In genomic region chr7:120807390-120807789, GRCh38 we compare ENCODE assay signal across 21 cellular contexts. TPM values are rescaled to one million over a fixed set of nuclear protein-coding genes. Genes with fewer than 3 reads are reported as not detected.
DNase-seq lines count a peak whose midpoint lies in the region; ATAC-seq, FAIRE-seq and TF ChIP-seq lines count a peak whose summit lies in the region.
"Had no signal": no experiment of that assay in that cellular context is flagged by ENCODE, and none has a peak within 500 bp of the region (broad histone marks: within the 10 kb centered on the region; RNA-seq: fewer than 3 reads in every experiment).

No MANE protein-coding gene starts in this region.

- H3K4me3 ChIP-seq in liver (ENCODE audit: low read depth in 1 of 3, low read length in 3 of 3), result no peak overlapping the region
- no peak overlapping the region for H3K4me3 ChIP-seq in HepG2 (replicated peaks in 1 of 3; ENCODE audit: insufficient read depth in 1 of 3, low read depth in 2 of 3, low read length in 3 of 3)
- H3K4me3 ChIP-seq in right lobe of liver, result no peak overlapping the region
- no peak overlapping the region for H3K4me3 ChIP-seq in smooth muscle cell
- H3K4me3 ChIP-seq: A549, GM23248, HAP-1 had no signal

- H3K4me1 ChIP-seq in liver (ENCODE audit: control insufficient read depth in 4 of 4, insufficient read depth in 4 of 4, low read length in 3 of 4) (peaks cover 0 to 17% (median 14%) of the 10 kb centered on the region in 4 donors), HepG2 (ENCODE audit: insufficient read depth, low read length) (no peaks in the 10 kb centered on the region), right lobe of liver (no peaks in the 10 kb centered on the region), smooth muscle cell (ENCODE audit: low read depth) (no peaks in the 10 kb centered on the region)
- H3K4me1 ChIP-seq: A549, HAP-1 had no signal

- no peak overlapping the region for H2AFZ ChIP-seq in HepG2 (ENCODE audit: low read length)
- no peak overlapping the region for H2AFZ ChIP-seq in smooth muscle cell (ENCODE audit: low read depth)
- H2AFZ ChIP-seq: GM23248 had no signal

- H3K79me2 ChIP-seq in HepG2 (ENCODE audit: insufficient read depth, low read length) (no peaks in the 10 kb centered on the region), smooth muscle cell (ENCODE audit: low read depth) (no peaks in the 10 kb centered on the region)

- WGBS in liver, result 35% methylated on average over 2 of the region's 2 CpGs
- WGBS in HepG2 (ENCODE audit: low lambda C conversion rate), result 2% methylated on average over 2 of the region's 2 CpGs
- WGBS in right lobe of liver (ENCODE audit: insufficient coverage, low coverage, low lambda C conversion rate, missing lambda C conversion rate), result 32% methylated on average over 2 of the region's 2 CpGs
- WGBS in smooth muscle cell (ENCODE audit: low lambda C conversion rate), result 93% methylated on average over 2 of the region's 2 CpGs

- H3K9me3 ChIP-seq in liver (ENCODE audit: control insufficient read depth in 4 of 4, low read length in 3 of 4) (no peaks in the 10 kb centered on the region), HepG2 (ENCODE audit: low read length) (no peaks in the 10 kb centered on the region), right lobe of liver (no peaks in the 10 kb centered on the region), smooth muscle cell (replicated peaks; ENCODE audit: low read depth) (no peaks in the 10 kb centered on the region)
- H3K9me3 ChIP-seq: A549, HAP-1 had no signal

- CTCF ChIA-PET in HepG2 (lab: Yijun Ruan, JAX; ENCODE audit: low intra/inter-chr PET ratio, low total read pairs), result interaction anchor here (2.2 kb wide), 1 partner anchor 300 kb away, joined by 12 read pairs; no protein-coding TSS in a partner anchor

- H3K27ac ChIP-seq in liver (ENCODE audit: low read depth in 1 of 2, low read length in 2 of 2) (peak overlapping the region; percentile 6 to 11), HepG2 (ENCODE audit: extremely low read length, insufficient read depth, low read length) (no peak overlapping the region), right lobe of liver (no peak overlapping the region), smooth muscle cell (ENCODE audit: low read depth) (peak overlapping the region; percentile 57)
- H3K27ac ChIP-seq: 22Rv1, A549, C4-2B, GM23248 had no signal

- TF ChIP-seq POLR2A in HepG2 (IDR thresholded peaks at IDR 0.05; ENCODE audit: insufficient read depth in 1 of 2, low read depth in 2 of 2, low read length in 2 of 2) (no peak), right lobe of liver (IDR thresholded peaks at IDR 0.05) (no peak)

- H3K9ac ChIP-seq in liver (ENCODE audit: low read depth in 1 of 2, low read length in 2 of 2), result no peak overlapping the region
- no peak overlapping the region for H3K9ac ChIP-seq in HepG2 (ENCODE audit: insufficient read depth, low read depth, low read length)
- H3K9ac ChIP-seq in smooth muscle cell (ENCODE audit: low read depth), result peak overlapping the region; percentile 51
- H3K9ac ChIP-seq: GM23248 had no signal

- no peak for TF ChIP-seq EP300 in HepG2 (IDR thresholded peaks at IDR 0.05; ENCODE audit: low read depth in 2 of 2, low read length in 2 of 2)
- TF ChIP-seq EP300 in HepG2 (CRISPR knock-in tag; IDR thresholded peaks at IDR 0.05; ENCODE audit: borderline replicate concordance), result no peak

- peak; percentile 8 to 23 for TF ChIP-seq RAD21 in liver (IDR thresholded peaks at IDR 0.05)
- TF ChIP-seq RAD21 in HepG2 (CRISPR knock-in tag; IDR thresholded peaks at IDR 0.05), result no peak

- H3K4me2 ChIP-seq in HepG2 (ENCODE audit: low read depth, low read length) (no peak overlapping the region), smooth muscle cell (no peak overlapping the region)
- H3K4me2 ChIP-seq: A549 had no signal

- H3F3A ChIP-seq in smooth muscle cell (ENCODE audit: low read depth), result no peaks in the 10 kb centered on the region

- H3K27me3 ChIP-seq in liver (ENCODE audit: control insufficient read depth in 4 of 4, insufficient read depth in 4 of 4, low read length in 3 of 4) (no peaks in the 10 kb centered on the region), HepG2 (ENCODE audit: control insufficient read depth in 1 of 2, insufficient read depth in 2 of 2, low read length in 2 of 2) (no peaks in the 10 kb centered on the region), right lobe of liver (no peaks in the 10 kb centered on the region), smooth muscle cell (ENCODE audit: low read depth) (no peaks in the 10 kb centered on the region)

- in situ Hi-C loops in HepG2 (cut with HindIII; ENCODE audit: extremely low pct_ligation_motif_present, low pct_unique_long_range_greater_than_20kb), result loop anchor here (5.0 to 10.0 kb wide), 2 partner anchors 130 to 297 kb away; no protein-coding TSS in a partner anchor

- POLR2A ChIA-PET in HepG2 (lab: Yijun Ruan, JAX), result no interaction called here

- intact Hi-C loops in HepG2 (cut with micrococcal nuclease; ENCODE audit: unreplicated experiment) (no loop called here), right lobe of liver (cut with DNase I) (no loop called here)

- no peak for ATAC-seq in HepG2
- ATAC-seq in right lobe of liver, result peak; percentile 85 to 92 (median 90)
- no peak for ATAC-seq in GM19328 (IDR thresholded peaks at IDR 0.05; ENCODE audit: unreplicated experiment)
- ATAC-seq: A549 had no signal

- H4K20me1 ChIP-seq in HepG2 (ENCODE audit: insufficient read depth, low read length), result no peaks in the 10 kb centered on the region
- no peaks in the 10 kb centered on the region for H4K20me1 ChIP-seq in smooth muscle cell (ENCODE audit: low read depth)

- DNase-seq in HepG2 (ENCODE audit: low spot score), result no peak
- DNase-seq in right lobe of liver, result peak in 1 of 3 donors; percentile 46
- no peak for DNase-seq in smooth muscle cell (lab: John Stamatoyannopoulos, UW; ENCODE audit: unreplicated experiment)
- no peak for DNase-seq in central memory CD4-positive, alpha-beta T cell
- no peak for DNase-seq in effector CD4-positive, alpha-beta T cell
- DNase-seq: AML-193; CD4-positive, alpha-beta memory T cell; DMS153; DMS79; GDM1; HFFc6; KG1 had no signal

- TF ChIP-seq CTCF in liver (IDR thresholded peaks at IDR 0.05; ENCODE audit: low read depth, low read length, missing input control) (no peak), HepG2 (CRISPR knock-in tag; IDR thresholded peaks at IDR 0.05) (no peak), right lobe of liver (IDR thresholded peaks at IDR 0.05) (no peak), smooth muscle cell (IDR thresholded peaks at IDR 0.05; ENCODE audit: borderline replicate concordance, insufficient read depth, poor library complexity, severe bottlenecking) (no peak)

- FAIRE-seq in HepG2 (lab: Jason Lieb, UNC), result no peak
- FAIRE-seq: A549, HTR-8/SVneo had no signal

- H3K36me3 ChIP-seq in liver (ENCODE audit: control insufficient read depth in 4 of 4, insufficient read depth in 3 of 4, low read depth in 1 of 4, low read length in 3 of 4), result peaks cover 0 to 2% (median 0%) of the 10 kb centered on the region in 4 donors
- H3K36me3 ChIP-seq in HepG2 (replicated peaks in 1 of 2; ENCODE audit: control insufficient read depth in 1 of 2, insufficient read depth in 2 of 2, low read length in 2 of 2), result no peaks in the 10 kb centered on the region
- H3K36me3 ChIP-seq in right lobe of liver, result no peaks in the 10 kb centered on the region
- H3K36me3 ChIP-seq in smooth muscle cell (ENCODE audit: low read depth), result no peaks in the 10 kb centered on the region
- H3K36me3 ChIP-seq: HAP-1 had no signal

- BruUV-seq in HepG2 (replicated peaks; lab: Mats Ljungman, UMichigan), result no TSS peak

TF ChIP-seq in liver, 16 proteins besides CTCF, POLR2A, EP300 and RAD21 (continues in another document):
- TF ChIP-seq GABPA (IDR thresholded peaks at IDR 0.05 in 1 of 2, conservative IDR thresholded peaks at IDR 0.05 in 1 of 2) (no peak), YY1 (IDR thresholded peaks at IDR 0.05) (peak; percentile 58), NR2F2 (IDR thresholded peaks at IDR 0.05) (no peak), FOXA2 (IDR thresholded peaks at IDR 0.05) (no peak), RXRA (IDR thresholded peaks at IDR 0.05) (peak in 1 of 2 donors; percentile 11), FOXA1 (IDR thresholded peaks at IDR 0.05) (no peak)

TF ChIP-seq in HepG2, 621 proteins besides CTCF, POLR2A, EP300 and RAD21 (continues in another document):
- TF ChIP-seq MIER3 (CRISPR knock-in tag; IDR thresholded peaks at IDR 0.05; ENCODE audit: borderline replicate concordance) (no peak), MATR3 (CRISPR knock-in tag; IDR thresholded peaks at IDR 0.05) (no peak), ZNF781 (CRISPR knock-in tag; IDR thresholded peaks at IDR 0.05; ENCODE audit: borderline replicate concordance, not compliant biosample characterization) (no peak)

RNA-seq across cellular contexts. Expression of gene TSPAN12, which starts 50.6 kb away (rescaled TPM):
- total RNA-seq in liver (10 to 100 TPM; 16.6 to 21.5 TPM), HepG2 (2016; rRNA removed; fragmentation: Illumina TruSeq; extraction: Trizol) (0.70 and 0.95 TPM in 2 replicates), right lobe of liver (10 to 100 TPM; 10.7 to 14.4 (median 12.6) TPM), smooth muscle cell (4.7 and 5.8 TPM in 2 replicates)
- polyA plus RNA-seq in liver (10 to 100 TPM; 10.6 to 13.1 TPM), HepG2 (2011; rRNA removed) (0.24 and 0.48 TPM in 2 replicates), smooth muscle cell (3.7 and 4.0 TPM in 2 replicates)
- total RNA-seq in HepG2 (2016; cell fraction: cytosol; rRNA removed; fragmentation: Illumina TruSeq; extraction: Trizol; ENCODE audit: low read depth), result 0.53 TPM in 1 of 2 replicates, not detected in the other
- 1.00 and 1.3 TPM in 2 replicates for total RNA-seq in HepG2 (2016; cell fraction: insoluble cytoplasmic fraction; rRNA removed; fragmentation: Illumina TruSeq; extraction: Trizol)
- total RNA-seq in HepG2 (2016; cell fraction: membrane; rRNA removed; fragmentation: Illumina TruSeq; extraction: Trizol), result 0.46 and 0.52 TPM in 2 replicates
- total RNA-seq in HepG2 (2016; cell fraction: nucleus; rRNA removed; fragmentation: Illumina TruSeq; extraction: Trizol), result 0.50 and 0.63 TPM in 2 replicates
- 0.08 and 0.33 TPM in 2 replicates for polyA plus RNA-seq in HepG2 (2011; cell fraction: cytosol; rRNA removed)
- polyA plus RNA-seq in HepG2 (2011; cell fraction: nucleus; rRNA removed), result 0.13 and 0.19 TPM in 2 replicates
- 0.21 and 0.31 TPM in 2 replicates for polyA plus RNA-seq in HepG2 (2012)
- 0.17 and 0.32 TPM in 2 replicates for polyA plus RNA-seq in HepG2 (2016; cell fraction: cytosol; fragmentation: Illumina TruSeq; extraction: Trizol; ENCODE audit: low read depth)
- polyA plus RNA-seq in HepG2 (2016; cell fraction: insoluble cytoplasmic fraction; fragmentation: Illumina TruSeq; extraction: Trizol; ENCODE audit: low read depth), result 0.62 and 0.80 TPM in 2 replicates
- polyA plus RNA-seq in HepG2 (2016; cell fraction: membrane; fragmentation: Illumina TruSeq; extraction: Trizol; ENCODE audit: low read depth), result 0.27 and 0.29 TPM in 2 replicates
- 1.3 and 1.8 TPM in 2 replicates for polyA plus RNA-seq in HepG2 (2016; cell fraction: nucleus; fragmentation: Illumina TruSeq; extraction: Trizol; ENCODE audit: insufficient read depth, low read depth)
- polyA minus RNA-seq in HepG2 (2011; rRNA and poly(A)+ RNA removed; ENCODE audit: low replicate concordance), result 0.40 and 9.8 TPM in 2 replicates
- polyA minus RNA-seq in HepG2 (2011; cell fraction: cytosol; rRNA and poly(A)+ RNA removed), result not detected in 2 replicates
- not detected in 2 replicates for polyA minus RNA-seq in HepG2 (2011; cell fraction: nucleus; rRNA and poly(A)+ RNA removed)
- total RNA-seq: CD4-positive, alpha-beta memory T cell had no signal
- polyA plus RNA-seq: BJ; CD4-positive, alpha-beta memory T cell had no signal

Comparison
In these comparisons a context has a peak if more than half of its experiments do, and no peak if none do; other contexts are left out.
1. H3K27ac ChIP-seq: peak in liver (2 of 2) and smooth muscle cell (single experiment); none in HepG2 (single experiment) and right lobe of liver (0 of 3).
2. ATAC-seq: peak in right lobe of liver (4 of 4); none in HepG2 (single experiment) and GM19328 (single experiment).